1 cellular context compared by ENCODE assay signal in genomic region chr14:59320771-59321170, GRCh38.
TF ChIP-seq lines count a peak whose summit lies in the region.

No MANE protein-coding gene starts in this region.

TF ChIP-seq in IMR-90, 13 proteins besides CTCF, POLR2A, EP300 and RAD21 (continued from another document):
- TF ChIP-seq CEBPB (IDR thresholded peaks at IDR 0.05; ENCODE audit: low read depth, low read length) (no peak), RFX5 (IDR thresholded peaks at IDR 0.05; ENCODE audit: low read depth, low read length) (no peak), MAFK (IDR thresholded peaks at IDR 0.05; ENCODE audit: low read depth, low read length) (no peak), FOS (IDR thresholded peaks at IDR 0.05; ENCODE audit: low read depth, low read length) (no peak), CHD1 (IDR thresholded peaks at IDR 0.05; ENCODE audit: low read depth, low read length) (no peak), ELK1 (IDR thresholded peaks at IDR 0.05; ENCODE audit: borderline replicate concordance, low read depth, low read length) (no peak)
